ENCODE assay signal across 19 cellular contexts in genomic region chr2:3490191-3491158, GRCh38. TPM values are rescaled to one million over a fixed set of nuclear protein-coding genes. Genes with fewer than 3 reads are reported as not detected.
DNase-seq lines count a peak whose midpoint lies in the region; ATAC-seq and TF ChIP-seq lines count a peak whose summit lies in the region.
"Had no signal": no experiment of that assay in that cellular context is flagged by ENCODE, and none has a peak within 500 bp of the region (broad histone marks: within the 10 kb centered on the region; RNA-seq: fewer than 3 reads in every experiment).

No MANE protein-coding gene starts in this region.

- no peaks in the 10 kb centered on the region for H3K27me3 ChIP-seq in cardiac muscle cell
- no peaks in the 10 kb centered on the region for H3K27me3 ChIP-seq in right atrium auricular region
- no peaks in the 10 kb centered on the region for H3K27me3 ChIP-seq in upper lobe of right lung
- H3K27me3 ChIP-seq: uterus had no signal

- intact Hi-C loops in upper lobe of right lung (cut with DNase I), result no loop called here

- H3K27ac ChIP-seq in cardiac muscle cell (peak overlapping the region; percentile 69), right atrium auricular region (no peak overlapping the region), upper lobe of right lung (no peak overlapping the region)
- H3K27ac ChIP-seq: uterus had no signal

- H3K36me3 ChIP-seq in cardiac muscle cell (no peaks in the 10 kb centered on the region), right atrium auricular region (peaks cover 5% of the 10 kb centered on the region), upper lobe of right lung (no peaks in the 10 kb centered on the region)
- H3K36me3 ChIP-seq: HAP-1, uterus had no signal

- DNase-seq in cardiac muscle cell (ENCODE audit: low read depth in 1 of 2, low spot score in 1 of 2) (peak in 1 of 2 donors; percentile 43), right atrium auricular region (ENCODE audit: low spot score) (no peak), UCSD-AML1 (lab: John Stamatoyannopoulos, UW; ENCODE audit: unreplicated experiment) (peak; percentile 62), mesenteric fat pad (ENCODE audit: low spot score) (peak; percentile 89), upper lobe of right lung (peak; percentile 55), inferior parietal cortex (ENCODE audit: extremely low spot score) (no peak)
- DNase-seq: activated CD4-positive, alpha-beta T cell treated with anti-CD3 and anti-CD28 coated beads for 1 hour; activated CD8-positive, alpha-beta memory T cell treated with anti-CD3 and anti-CD28 coated beads, Interleukin-2, amount 50 U/mL, for 4 hours; activated naive CD4-positive, alpha-beta T cell treated with Interleukin-2 at 50 U/mL for 16 hours; effector memory CD8-positive, alpha-beta T cell; NCI-H187 treated with DMSO at 0.1 percent for 48 hours; stimulated activated CD4-positive, alpha-beta T cell treated with anti-CD3 and anti-CD28 coated beads, Interleukin-12 subunit alpha, Interleukin-12 subunit beta, amount 100 ng/mL, for 4 hours; stimulated activated naive CD4-positive, alpha-beta T cell treated with Interleukin-2 at 50 U/mL for 16 hours; T-helper 9 cell had no signal

- H3K9me3 ChIP-seq in cardiac muscle cell (ENCODE audit: low read depth), result no peaks in the 10 kb centered on the region
- no peaks in the 10 kb centered on the region for H3K9me3 ChIP-seq in right atrium auricular region
- no peaks in the 10 kb centered on the region for H3K9me3 ChIP-seq in upper lobe of right lung
- H3K9me3 ChIP-seq: HAP-1, uterus had no signal

- no peak overlapping the region for H3K4me3 ChIP-seq in cardiac muscle cell
- no peak overlapping the region for H3K4me3 ChIP-seq in right atrium auricular region
- H3K4me3 ChIP-seq in upper lobe of right lung, result no peak overlapping the region
- H3K4me3 ChIP-seq: HAP-1, uterus had no signal

- H3K4me1 ChIP-seq in cardiac muscle cell (ENCODE audit: low read depth) (peaks cover 13% of the 10 kb centered on the region), right atrium auricular region (peaks cover 0 to 13% of the 10 kb centered on the region in 2 donors), upper lobe of right lung (no peaks in the 10 kb centered on the region)
- H3K4me1 ChIP-seq: HAP-1, uterus had no signal

- TF ChIP-seq CTCF in cardiac muscle cell (IDR thresholded peaks at IDR 0.05; ENCODE audit: low read depth, low read length), result no peak
- no peak for TF ChIP-seq CTCF in right atrium auricular region (IDR thresholded peaks at IDR 0.05)
- no peak for TF ChIP-seq CTCF in upper lobe of right lung (IDR thresholded peaks at IDR 0.05)

- ATAC-seq in upper lobe of right lung (no peak), GM18502 (IDR thresholded peaks at IDR 0.05; ENCODE audit: poor library complexity, unreplicated experiment) (no peak), HG02571 (IDR thresholded peaks at IDR 0.05; ENCODE audit: unreplicated experiment) (no peak)
- ATAC-seq: effector memory CD8-positive, alpha-beta T cell; left lobe of liver had no signal

RNA-seq across cellular contexts. Expression of gene ADI1, which starts 28.9 kb away (rescaled TPM):
- total RNA-seq in cardiac muscle cell (15.3 and 26.5 TPM in 2 replicates), right atrium auricular region (100 to 1,000 TPM; 130 to 184 TPM), mesenteric fat pad (63.6 TPM), upper lobe of right lung (66.8 TPM)
- polyA plus RNA-seq in cardiac muscle cell, result 30.3 and 65.9 TPM in 2 replicates

Comparison
In these comparisons a context has a peak if more than half of its experiments do, and no peak if none do; other contexts are left out.
1. DNase-seq: peak in UCSD-AML1 (single experiment), mesenteric fat pad (single experiment) and upper lobe of right lung (single experiment); none in right atrium auricular region (single experiment) and inferior parietal cortex (single experiment).